ENCODE assay signal across 14 cellular contexts in the genomic region with DNA sequence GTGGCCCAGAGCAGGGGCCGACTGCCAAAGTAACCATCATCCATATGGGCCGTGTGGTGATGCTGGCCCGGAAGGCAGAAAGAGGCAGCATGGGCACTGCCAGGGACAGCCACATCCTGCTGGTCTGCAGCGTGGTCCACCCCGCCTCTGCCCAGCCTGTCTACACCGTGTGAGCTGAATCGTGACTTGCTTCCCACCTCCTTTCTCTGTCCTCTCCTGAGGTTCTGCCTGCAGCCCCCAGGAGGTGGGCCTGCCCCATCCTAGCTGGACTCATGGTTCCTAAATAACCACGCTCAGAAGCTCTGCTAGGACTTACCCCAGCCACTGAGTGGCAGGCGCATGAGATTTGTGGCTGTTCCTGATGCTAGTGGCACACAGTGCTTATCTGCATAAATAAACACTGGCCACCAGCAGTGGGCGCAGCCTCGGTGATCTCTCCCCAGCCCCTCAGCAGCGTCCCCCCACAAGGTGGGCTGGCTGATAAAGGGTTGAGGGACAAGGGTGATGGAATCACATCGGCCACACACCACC. TPM values are rescaled to one million over a fixed set of nuclear protein-coding genes. Genes with fewer than 3 reads are reported as not detected.
DNase-seq lines count a peak whose midpoint lies in the region; ATAC-seq and TF ChIP-seq lines count a peak whose summit lies in the region.
"Had no signal": no experiment of that assay in that cellular context is flagged by ENCODE, and none has a peak within 500 bp of the region (broad histone marks: within the 10 kb centered on the region; RNA-seq: fewer than 3 reads in every experiment).

No MANE protein-coding gene starts in this region.

- 0 out of 2 replicates have a peak, but pooled peaks have one; percentile 9 for TF ChIP-seq CTCF in HFFc6 (IDR thresholded peaks at IDR 0.05)
- TF ChIP-seq CTCF in suprapubic skin (IDR thresholded peaks at IDR 0.05) = no peak

- no peak overlapping the region for H3K4me3 ChIP-seq in suprapubic skin
- H3K4me3 ChIP-seq: lower lobe of right lung, prostate gland, smooth muscle cell had no signal

- peak overlapping the region; percentile 34 for H3K27ac Mint-ChIP-seq in activated naive CD8-positive, alpha-beta T cell
- H3K27ac Mint-ChIP-seq in activated naive CD8-positive, alpha-beta T cell treated with anti-CD3 and anti-CD28 coated beads for 36 hours = no peak overlapping the region
- no peak overlapping the region for H3K27ac Mint-ChIP-seq in HFFc6
- peak overlapping the region; percentile 84 for H3K27ac Mint-ChIP-seq in stimulated activated effector memory CD8-positive, alpha-beta T cell treated with anti-CD3 and anti-CD28 coated beads, Interleukin-12 subunit alpha, Interleukin-12 subunit beta, amount 100 ng/mL, for 72 hours
- H3K27ac Mint-ChIP-seq in natural killer cell treated with Interleukin-12 subunit alpha and Interleukin-12 subunit beta and Interleukin-15 and Interleukin-18, amount 100 ng/mL, for 72 hours = no peak overlapping the region

- no peak overlapping the region for H3K4me3 Mint-ChIP-seq in activated naive CD8-positive, alpha-beta T cell
- no peak overlapping the region for H3K4me3 Mint-ChIP-seq in activated naive CD8-positive, alpha-beta T cell treated with anti-CD3 and anti-CD28 coated beads for 36 hours
- H3K4me3 Mint-ChIP-seq in HFFc6 = no peak overlapping the region
- H3K4me3 Mint-ChIP-seq in stimulated activated effector memory CD8-positive, alpha-beta T cell treated with anti-CD3 and anti-CD28 coated beads, Interleukin-12 subunit alpha, Interleukin-12 subunit beta, amount 100 ng/mL, for 72 hours = no peak overlapping the region
- H3K4me3 Mint-ChIP-seq in natural killer cell treated with Interleukin-12 subunit alpha and Interleukin-12 subunit beta and Interleukin-15 and Interleukin-18, amount 100 ng/mL, for 72 hours = no peak overlapping the region

- H3K9me3 ChIP-seq in suprapubic skin = no peaks in the 10 kb centered on the region
- H3K9me3 ChIP-seq: lower lobe of right lung, prostate gland had no signal

- WGBS in suprapubic skin = 89% methylated on average over 10 of the region's 13 CpGs

- no peaks in the 10 kb centered on the region for H3K9me3 Mint-ChIP-seq in activated naive CD8-positive, alpha-beta T cell (ENCODE audit: low read depth)
- no peaks in the 10 kb centered on the region for H3K9me3 Mint-ChIP-seq in activated naive CD8-positive, alpha-beta T cell treated with anti-CD3 and anti-CD28 coated beads for 36 hours
- no peaks in the 10 kb centered on the region for H3K9me3 Mint-ChIP-seq in HFFc6
- no peaks in the 10 kb centered on the region for H3K9me3 Mint-ChIP-seq in stimulated activated effector memory CD8-positive, alpha-beta T cell treated with anti-CD3 and anti-CD28 coated beads, Interleukin-12 subunit alpha, Interleukin-12 subunit beta, amount 100 ng/mL, for 72 hours
- H3K9me3 Mint-ChIP-seq in natural killer cell treated with Interleukin-12 subunit alpha and Interleukin-12 subunit beta and Interleukin-15 and Interleukin-18, amount 100 ng/mL, for 72 hours = no peaks in the 10 kb centered on the region

- H3K27me3 Mint-ChIP-seq in activated naive CD8-positive, alpha-beta T cell = no peaks in the 10 kb centered on the region
- H3K27me3 Mint-ChIP-seq in activated naive CD8-positive, alpha-beta T cell treated with anti-CD3 and anti-CD28 coated beads for 36 hours = no peaks in the 10 kb centered on the region
- peaks cover 11% of the 10 kb centered on the region for H3K27me3 Mint-ChIP-seq in HFFc6 (ENCODE audit: insufficient read depth)
- no peaks in the 10 kb centered on the region for H3K27me3 Mint-ChIP-seq in natural killer cell treated with Interleukin-12 subunit alpha and Interleukin-12 subunit beta and Interleukin-15 and Interleukin-18, amount 100 ng/mL, for 72 hours

- H3K27ac ChIP-seq in suprapubic skin = no peak overlapping the region
- H3K27ac ChIP-seq: lower lobe of right lung, prostate gland had no signal

- H3K4me1 Mint-ChIP-seq in activated naive CD8-positive, alpha-beta T cell (ENCODE audit: low read depth) = peaks cover 54% of the 10 kb centered on the region
- peaks cover 32% of the 10 kb centered on the region for H3K4me1 Mint-ChIP-seq in activated naive CD8-positive, alpha-beta T cell treated with anti-CD3 and anti-CD28 coated beads for 36 hours
- no peaks in the 10 kb centered on the region for H3K4me1 Mint-ChIP-seq in HFFc6 (ENCODE audit: low read depth)
- H3K4me1 Mint-ChIP-seq in stimulated activated effector memory CD8-positive, alpha-beta T cell treated with anti-CD3 and anti-CD28 coated beads, Interleukin-12 subunit alpha, Interleukin-12 subunit beta, amount 100 ng/mL, for 72 hours = peaks cover 45% of the 10 kb centered on the region
- H3K4me1 Mint-ChIP-seq in natural killer cell treated with Interleukin-12 subunit alpha and Interleukin-12 subunit beta and Interleukin-15 and Interleukin-18, amount 100 ng/mL, for 72 hours (ENCODE audit: low read depth in 2 of 2) = peaks cover 2 to 12% of the 10 kb centered on the region in 2 donors

- no peak for ATAC-seq in stimulated activated effector memory CD8-positive, alpha-beta T cell treated with anti-CD3 and anti-CD28 coated beads, Interleukin-12 subunit alpha, Interleukin-12 subunit beta, amount 100 ng/mL, for 72 hours
- no peak for ATAC-seq in natural killer cell treated with Interleukin-12 subunit alpha and Interleukin-12 subunit beta and Interleukin-15 and Interleukin-18, amount 100 ng/mL, for 72 hours
- ATAC-seq in HG03135 (IDR thresholded peaks at IDR 0.05; ENCODE audit: unreplicated experiment) = no peak
- ATAC-seq: lower lobe of right lung had no signal

- no peak for TF ChIP-seq POLR2A in suprapubic skin (IDR thresholded peaks at IDR 0.05)

- H3K4me1 ChIP-seq in suprapubic skin = peaks cover 3% of the 10 kb centered on the region
- H3K4me1 ChIP-seq: prostate gland had no signal

- no peak for DNase-seq in activated naive CD8-positive, alpha-beta T cell treated with anti-CD3 and anti-CD28 coated beads for 36 hours
- no peak for DNase-seq in HFFc6
- peak; percentile 82 for DNase-seq in cerebellar cortex (ENCODE audit: low spot score)
- DNase-seq in stimulated activated effector memory CD8-positive, alpha-beta T cell treated with anti-CD3 and anti-CD28 coated beads, Interleukin-12 subunit alpha, Interleukin-12 subunit beta, amount 100 ng/mL, for 72 hours (ENCODE audit: low spot score in 2 of 2) = no peak
- DNase-seq in suprapubic skin (ENCODE audit: low spot score in 2 of 2) = no peak
- DNase-seq in natural killer cell treated with Interleukin-12 subunit alpha and Interleukin-12 subunit beta and Interleukin-15 and Interleukin-18, amount 100 ng/mL, for 72 hours (ENCODE audit: low spot score) = no peak
- DNase-seq: activated CD4-positive, CD25-positive, alpha-beta regulatory T cell; lower lobe of right lung; RPMI8226; stimulated activated CD4-positive, alpha-beta T cell treated with anti-CD3 and anti-CD28 coated beads, Interleukin-4, amount 100 ng/mL, for 4 hours had no signal

- peaks cover under 1% of the 10 kb centered on the region for H3K36me3 Mint-ChIP-seq in activated naive CD8-positive, alpha-beta T cell
- peaks cover 3% of the 10 kb centered on the region for H3K36me3 Mint-ChIP-seq in activated naive CD8-positive, alpha-beta T cell treated with anti-CD3 and anti-CD28 coated beads for 36 hours
- no peaks in the 10 kb centered on the region for H3K36me3 Mint-ChIP-seq in HFFc6 (ENCODE audit: low read depth)
- H3K36me3 Mint-ChIP-seq in stimulated activated effector memory CD8-positive, alpha-beta T cell treated with anti-CD3 and anti-CD28 coated beads, Interleukin-12 subunit alpha, Interleukin-12 subunit beta, amount 100 ng/mL, for 72 hours = peaks cover 79% of the 10 kb centered on the region
- peaks cover 2% of the 10 kb centered on the region for H3K36me3 Mint-ChIP-seq in natural killer cell treated with Interleukin-12 subunit alpha and Interleukin-12 subunit beta and Interleukin-15 and Interleukin-18, amount 100 ng/mL, for 72 hours

- no peaks in the 10 kb centered on the region for H3K36me3 ChIP-seq in suprapubic skin
- H3K36me3 ChIP-seq: prostate gland had no signal

- no peaks in the 10 kb centered on the region for H3K27me3 ChIP-seq in suprapubic skin

- TF ChIP-seq EP300 in suprapubic skin (IDR thresholded peaks at IDR 0.05) = no peak

RNA-seq across cellular contexts. Expression of a gene that starts 22.6 kb away (rescaled TPM):
- total RNA-seq in activated naive CD8-positive, alpha-beta T cell treated with anti-CD3 and anti-CD28 coated beads for 36 hours = 10 to 100 TPM; 27.1 to 28.8 TPM
- under 1 TPM in 2 of 6 experiments, not detected in 4; 0.28 to 0.76 TPM for total RNA-seq in HFFc6 (2021; fragmentation: NEBNext Ultra II Directional; extraction: Animal tissue kit (Norgen Biotek cat#: 25700))
- 1 to 10 TPM; 2.8 to 6.4 (median 5.1) TPM for total RNA-seq in suprapubic skin
- total RNA-seq in natural killer cell treated with Interleukin-12 subunit alpha and Interleukin-12 subunit beta and Interleukin-15 and Interleukin-18, amount 100 ng/mL, for 72 hours = 1 to 10 TPM in 1 of 2 donors, under 1 TPM in 1; 0.67 to 3.3 TPM
- total RNA-seq: smooth muscle cell had no signal

Comparison
In these comparisons a context has a peak if more than half of its experiments do, and no peak if none do; other contexts are left out.
1. H3K27ac Mint-ChIP-seq: peak in activated naive CD8-positive, alpha-beta T cell (single experiment) and stimulated activated effector memory CD8-positive, alpha-beta T cell treated with anti-CD3 and anti-CD28 coated beads, Interleukin-12 subunit alpha, Interleukin-12 subunit beta, amount 100 ng/mL, for 72 hours (single experiment); none in activated naive CD8-positive, alpha-beta T cell treated with anti-CD3 and anti-CD28 coated beads for 36 hours (single experiment), HFFc6 (single experiment) and natural killer cell treated with Interleukin-12 subunit alpha and Interleukin-12 subunit beta and Interleukin-15 and Interleukin-18, amount 100 ng/mL, for 72 hours (0 of 2).